In genomic region chr13:36763322-36763721, GRCh38 we compare ENCODE assay signal across 2 cellular contexts.
TF ChIP-seq lines count a peak whose summit lies in the region.

No MANE protein-coding gene starts in this region.

TF ChIP-seq in GM23338, 12 proteins besides CTCF, POLR2A, EP300 and RAD21 (continued from another document):
- TF ChIP-seq, protein P1, sequence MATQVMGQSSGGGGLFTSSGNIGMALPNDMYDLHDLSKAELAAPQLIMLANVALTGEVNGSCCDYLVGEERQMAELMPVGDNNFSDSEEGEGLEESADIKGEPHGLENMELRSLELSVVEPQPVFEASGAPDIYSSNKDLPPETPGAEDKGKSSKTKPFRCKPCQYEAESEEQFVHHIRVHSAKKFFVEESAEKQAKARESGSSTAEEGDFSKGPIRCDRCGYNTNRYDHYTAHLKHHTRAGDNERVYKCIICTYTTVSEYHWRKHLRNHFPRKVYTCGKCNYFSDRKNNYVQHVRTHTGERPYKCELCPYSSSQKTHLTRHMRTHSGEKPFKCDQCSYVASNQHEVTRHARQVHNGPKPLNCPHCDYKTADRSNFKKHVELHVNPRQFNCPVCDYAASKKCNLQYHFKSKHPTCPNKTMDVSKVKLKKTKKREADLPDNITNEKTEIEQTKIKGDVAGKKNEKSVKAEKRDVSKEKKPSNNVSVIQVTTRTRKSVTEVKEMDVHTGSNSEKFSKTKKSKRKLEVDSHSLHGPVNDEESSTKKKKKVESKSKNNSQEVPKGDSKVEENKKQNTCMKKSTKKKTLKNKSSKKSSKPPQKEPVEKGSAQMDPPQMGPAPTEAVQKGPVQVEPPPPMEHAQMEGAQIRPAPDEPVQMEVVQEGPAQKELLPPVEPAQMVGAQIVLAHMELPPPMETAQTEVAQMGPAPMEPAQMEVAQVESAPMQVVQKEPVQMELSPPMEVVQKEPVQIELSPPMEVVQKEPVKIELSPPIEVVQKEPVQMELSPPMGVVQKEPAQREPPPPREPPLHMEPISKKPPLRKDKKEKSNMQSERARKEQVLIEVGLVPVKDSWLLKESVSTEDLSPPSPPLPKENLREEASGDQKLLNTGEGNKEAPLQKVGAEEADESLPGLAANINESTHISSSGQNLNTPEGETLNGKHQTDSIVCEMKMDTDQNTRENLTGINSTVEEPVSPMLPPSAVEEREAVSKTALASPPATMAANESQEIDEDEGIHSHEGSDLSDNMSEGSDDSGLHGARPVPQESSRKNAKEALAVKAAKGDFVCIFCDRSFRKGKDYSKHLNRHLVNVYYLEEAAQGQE (IDR thresholded peaks at IDR 0.05; ENCODE audit: unreplicated experiment), result no peak
- TF ChIP-seq ETS1 (IDR thresholded peaks at IDR 0.05) (no peak), JUNB (IDR thresholded peaks at IDR 0.05; ENCODE audit: unreplicated experiment) (no peak), NANOG (IDR thresholded peaks at IDR 0.05; ENCODE audit: borderline replicate concordance) (no peak)

TF ChIP-seq in WTC11, 78 proteins besides CTCF, POLR2A, EP300 and RAD21 (continued from another document):
- TF ChIP-seq ZNF532 (CRISPR knock-in tag; IDR thresholded peaks at IDR 0.05; ENCODE audit: borderline replicate concordance) (no peak), ATF3 (CRISPR knock-in tag; conservative IDR thresholded peaks at IDR 0.05) (no peak), ZNF396 (CRISPR knock-in tag; IDR thresholded peaks at IDR 0.05; ENCODE audit: borderline replicate concordance) (no peak), ZBTB43 (CRISPR knock-in tag; IDR thresholded peaks at IDR 0.05) (no peak)
- TF ChIP-seq, protein P2, sequence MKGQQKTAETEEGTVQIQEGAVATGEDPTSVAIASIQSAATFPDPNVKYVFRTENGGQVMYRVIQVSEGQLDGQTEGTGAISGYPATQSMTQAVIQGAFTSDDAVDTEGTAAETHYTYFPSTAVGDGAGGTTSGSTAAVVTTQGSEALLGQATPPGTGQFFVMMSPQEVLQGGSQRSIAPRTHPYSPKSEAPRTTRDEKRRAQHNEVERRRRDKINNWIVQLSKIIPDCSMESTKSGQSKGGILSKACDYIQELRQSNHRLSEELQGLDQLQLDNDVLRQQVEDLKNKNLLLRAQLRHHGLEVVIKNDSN (CRISPR knock-in tag; IDR thresholded peaks at IDR 0.05), result no peak
